1 cellular context compared by ENCODE assay signal in genomic region chr7:35968140-35968940, GRCh38.
TF ChIP-seq lines count a peak whose summit lies in the region.

No MANE protein-coding gene starts in this region.

TF ChIP-seq in SK-N-SH treated with all-trans-retinoic acid at 6 μM for 48 hours, 23 proteins besides CTCF, POLR2A, EP300 and RAD21 (continued from another document):
- TF ChIP-seq PPARA (CRISPR knock-in tag; IDR thresholded peaks at IDR 0.05; ENCODE audit: borderline replicate concordance): no peak
- TF ChIP-seq, protein P1, sequence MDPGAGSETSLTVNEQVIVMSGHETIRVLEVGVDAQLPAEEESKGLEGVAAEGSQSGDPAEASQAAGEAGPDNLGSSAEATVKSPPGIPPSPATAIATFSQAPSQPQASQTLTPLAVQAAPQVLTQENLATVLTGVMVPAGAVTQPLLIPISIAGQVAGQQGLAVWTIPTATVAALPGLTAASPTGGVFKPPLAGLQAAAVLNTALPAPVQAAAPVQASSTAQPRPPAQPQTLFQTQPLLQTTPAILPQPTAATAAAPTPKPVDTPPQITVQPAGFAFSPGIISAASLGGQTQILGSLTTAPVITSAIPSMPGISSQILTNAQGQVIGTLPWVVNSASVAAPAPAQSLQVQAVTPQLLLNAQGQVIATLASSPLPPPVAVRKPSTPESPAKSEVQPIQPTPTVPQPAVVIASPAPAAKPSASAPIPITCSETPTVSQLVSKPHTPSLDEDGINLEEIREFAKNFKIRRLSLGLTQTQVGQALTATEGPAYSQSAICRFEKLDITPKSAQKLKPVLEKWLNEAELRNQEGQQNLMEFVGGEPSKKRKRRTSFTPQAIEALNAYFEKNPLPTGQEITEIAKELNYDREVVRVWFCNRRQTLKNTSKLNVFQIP (CRISPR knock-in tag; IDR thresholded peaks at IDR 0.05; ENCODE audit: borderline replicate concordance, low read depth): no peak
- TF ChIP-seq, protein P2, sequence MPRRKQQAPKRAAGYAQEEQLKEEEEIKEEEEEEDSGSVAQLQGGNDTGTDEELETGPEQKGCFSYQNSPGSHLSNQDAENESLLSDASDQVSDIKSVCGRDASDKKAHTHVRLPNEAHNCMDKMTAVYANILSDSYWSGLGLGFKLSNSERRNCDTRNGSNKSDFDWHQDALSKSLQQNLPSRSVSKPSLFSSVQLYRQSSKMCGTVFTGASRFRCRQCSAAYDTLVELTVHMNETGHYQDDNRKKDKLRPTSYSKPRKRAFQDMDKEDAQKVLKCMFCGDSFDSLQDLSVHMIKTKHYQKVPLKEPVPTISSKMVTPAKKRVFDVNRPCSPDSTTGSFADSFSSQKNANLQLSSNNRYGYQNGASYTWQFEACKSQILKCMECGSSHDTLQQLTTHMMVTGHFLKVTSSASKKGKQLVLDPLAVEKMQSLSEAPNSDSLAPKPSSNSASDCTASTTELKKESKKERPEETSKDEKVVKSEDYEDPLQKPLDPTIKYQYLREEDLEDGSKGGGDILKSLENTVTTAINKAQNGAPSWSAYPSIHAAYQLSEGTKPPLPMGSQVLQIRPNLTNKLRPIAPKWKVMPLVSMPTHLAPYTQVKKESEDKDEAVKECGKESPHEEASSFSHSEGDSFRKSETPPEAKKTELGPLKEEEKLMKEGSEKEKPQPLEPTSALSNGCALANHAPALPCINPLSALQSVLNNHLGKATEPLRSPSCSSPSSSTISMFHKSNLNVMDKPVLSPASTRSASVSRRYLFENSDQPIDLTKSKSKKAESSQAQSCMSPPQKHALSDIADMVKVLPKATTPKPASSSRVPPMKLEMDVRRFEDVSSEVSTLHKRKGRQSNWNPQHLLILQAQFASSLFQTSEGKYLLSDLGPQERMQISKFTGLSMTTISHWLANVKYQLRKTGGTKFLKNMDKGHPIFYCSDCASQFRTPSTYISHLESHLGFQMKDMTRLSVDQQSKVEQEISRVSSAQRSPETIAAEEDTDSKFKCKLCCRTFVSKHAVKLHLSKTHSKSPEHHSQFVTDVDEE (CRISPR knock-in tag; IDR thresholded peaks at IDR 0.05): no peak
- no peak for TF ChIP-seq TOX (CRISPR knock-in tag; IDR thresholded peaks at IDR 0.05; ENCODE audit: borderline replicate concordance)
- no peak for TF ChIP-seq GLIS3 (CRISPR knock-in tag; IDR thresholded peaks at IDR 0.05)
- no peak for TF ChIP-seq OSR1 (CRISPR knock-in tag; IDR thresholded peaks at IDR 0.05)
- no peak for TF ChIP-seq ZNF565 (CRISPR knock-in tag; conservative IDR thresholded peaks at IDR 0.05; ENCODE audit: low read depth)
- TF ChIP-seq ZFP30 (CRISPR knock-in tag; IDR thresholded peaks at IDR 0.05): no peak
- TF ChIP-seq ZNF8 (CRISPR knock-in tag; IDR thresholded peaks at IDR 0.05): no peak
- no peak for TF ChIP-seq SNAI2 (CRISPR knock-in tag; IDR thresholded peaks at IDR 0.05)
- TF ChIP-seq ZFP3 (CRISPR knock-in tag; IDR thresholded peaks at IDR 0.05): no peak
- TF ChIP-seq RARB (CRISPR knock-in tag; IDR thresholded peaks at IDR 0.05): no peak
- no peak for TF ChIP-seq TCF4 (CRISPR knock-in tag; IDR thresholded peaks at IDR 0.05; ENCODE audit: borderline replicate concordance)
- TF ChIP-seq BACH2 (CRISPR knock-in tag; IDR thresholded peaks at IDR 0.05; ENCODE audit: borderline replicate concordance): no peak
- TF ChIP-seq ESRRG (CRISPR knock-in tag; IDR thresholded peaks at IDR 0.05): no peak
